8 cellular contexts compared by ENCODE assay signal in genomic region chr5:178460598-178461425, GRCh38.
DNase-seq lines count a peak whose midpoint lies in the region; ATAC-seq, FAIRE-seq and TF ChIP-seq lines count a peak whose summit lies in the region.

No MANE protein-coding gene starts in this region.

- no peak for TF ChIP-seq POLR2A in stomach (IDR thresholded peaks at IDR 0.05)

- 31 to 36% (median 34%) methylated on average over 10 to 14 of the region's 14 CpGs for WGBS in stomach, 5 donors

- no peak for TF ChIP-seq EP300 in stomach (IDR thresholded peaks at IDR 0.05)

- H3K4me1 ChIP-seq in Karpas-422 (ENCODE audit: low read length) (no peaks in the 10 kb centered on the region), stomach (peaks cover 0 to 9% (median 2%) of the 10 kb centered on the region in 4 donors)

- no peak for ATAC-seq in GM18858 (IDR thresholded peaks at IDR 0.05; ENCODE audit: unreplicated experiment)

- intact Hi-C loops in stomach (cut with DNase I; ENCODE audit: low total_unique reads) = no loop called here

- H3K27ac ChIP-seq in Karpas-422 (ENCODE audit: low read length) (no peak overlapping the region), stomach (peak overlapping the region in 3 of 5 donors; percentile 7 to 26 (median 13))

- no peaks in the 10 kb centered on the region for H3K79me2 ChIP-seq in Karpas-422 (ENCODE audit: low read length)

- no peak for FAIRE-seq in GM18507 (lab: Jason Lieb, UNC)

- H3K9me3 ChIP-seq in Karpas-422 (ENCODE audit: low read length) (no peaks in the 10 kb centered on the region), stomach (no peaks in the 10 kb centered on the region)

- H3K4me3 ChIP-seq in Karpas-422 (ENCODE audit: low read length) (no peak overlapping the region), stomach (no peak overlapping the region)

- DNase-seq in AG08395 (ENCODE audit: low spot score) = peak; percentile 82
- DNase-seq in GM18507 (ENCODE audit: extremely low spot score, insufficient read length, low read depth) = peak; percentile 37
- DNase-seq in Karpas-422 = peak; percentile 79
- DNase-seq in activated CD4-positive, alpha-beta T cell treated with anti-CD3 and anti-CD28 coated beads for 4 hours = peak; percentile 8 to 36
- DNase-seq in effector CD8-positive, alpha-beta T cell (lab: John Stamatoyannopoulos, UW) = peak; percentile 21
- DNase-seq in mesenteric fat pad (ENCODE audit: low spot score) = peak; percentile 90
- peak; percentile 77 for DNase-seq in stomach

- H3K36me3 ChIP-seq in Karpas-422 (ENCODE audit: insufficient read depth, low read length) = no peaks in the 10 kb centered on the region
- no peaks in the 10 kb centered on the region for H3K36me3 ChIP-seq in stomach

- TF ChIP-seq CTCF in stomach (IDR thresholded peaks at IDR 0.05) = peak in 6 of 7 experiments; percentile 38 to 84 (median 75)

- no peak overlapping the region for H2AFZ ChIP-seq in Karpas-422 (ENCODE audit: low read length)

- H3K27me3 ChIP-seq in Karpas-422 (ENCODE audit: low read length) = no peaks in the 10 kb centered on the region
- no peaks in the 10 kb centered on the region for H3K27me3 ChIP-seq in stomach

- H4K20me1 ChIP-seq in Karpas-422 (ENCODE audit: insufficient read depth, low read depth, low read length) = no peaks in the 10 kb centered on the region

- H3K9ac ChIP-seq in Karpas-422 (ENCODE audit: low read length) = no peak overlapping the region

- no peaks in the 10 kb centered on the region for H3K9me2 ChIP-seq in Karpas-422 (replicated peaks; ENCODE audit: insufficient read depth, low read length)

- H3K4me2 ChIP-seq in Karpas-422 (ENCODE audit: low read depth, low read length, poor library complexity, severe bottlenecking) = no peak overlapping the region

Comparison
In these comparisons a context has a peak if more than half of its experiments do, and no peak if none do; other contexts are left out.
1. DNase-seq: peak in every context shown above with its lines; median percentile 90 in mesenteric fat pad; 82 in AG08395; 79 in Karpas-422; 77 in stomach; 37 in GM18507; 22 in activated CD4-positive, alpha-beta T cell treated with anti-CD3 and anti-CD28 coated beads for 4 hours; 21 in effector CD8-positive, alpha-beta T cell.